Comparison of ENCODE assay signal across 1 cellular context in genomic region chr22:23817146-23817545, GRCh38.
TF ChIP-seq lines count a peak whose summit lies in the region.

No MANE protein-coding gene starts in this region.

TF ChIP-seq in HepG2, 621 proteins besides CTCF, POLR2A, EP300 and RAD21:
- no peak for TF ChIP-seq ZNF740 (CRISPR knock-in tag; IDR thresholded peaks at IDR 0.05)
